In genomic region chr12:69052613-69053408, GRCh38 we compare ENCODE assay signal across 8 cellular contexts.
DNase-seq lines count a peak whose midpoint lies in the region; ATAC-seq and TF ChIP-seq lines count a peak whose summit lies in the region.

No MANE protein-coding gene starts in this region.

- H3K9ac ChIP-seq in SK-N-MC (ENCODE audit: insufficient read length) = no peak overlapping the region
- no peak overlapping the region for H3K9ac ChIP-seq in fibroblast of lung (ENCODE audit: insufficient read depth, low read length)

- H3K9me3 ChIP-seq in SK-N-MC (ENCODE audit: low read depth, low read length) = no peaks in the 10 kb centered on the region
- H3K9me3 ChIP-seq in fibroblast of lung (ENCODE audit: control insufficient read depth, insufficient read depth, low read depth, low read length) = no peaks in the 10 kb centered on the region

- DNase-seq in SK-N-MC (ENCODE audit: low read depth, low spot score) (no peak), fibroblast of lung (ENCODE audit: low read depth in 2 of 2) (peak; percentile 73 to 94), RPMI8226 (no peak), NCI-H2029 (lab: John Stamatoyannopoulos, UW) (no peak)
- peak; percentile 23 for DNase-seq in stimulated activated CD4-positive, alpha-beta T cell treated with anti-CD3 and anti-CD28 coated beads, Interleukin-2, amount 100 ng/mL, for 4 hours (ENCODE audit: low read depth)

- H2AFZ ChIP-seq in fibroblast of lung (ENCODE audit: low read length) = no peak overlapping the region

- H3K27me3 ChIP-seq in fibroblast of lung (ENCODE audit: control insufficient read depth, insufficient read depth, low read length) = no peaks in the 10 kb centered on the region

- H3K79me2 ChIP-seq in fibroblast of lung (ENCODE audit: control insufficient read depth, insufficient read depth, low read length) = no peaks in the 10 kb centered on the region

- peaks cover 15% of the 10 kb centered on the region for H3K4me1 ChIP-seq in fibroblast of lung (ENCODE audit: control insufficient read depth, extremely low read depth, insufficient read depth, low read length)

- H3K4me3 ChIP-seq in SK-N-MC = peak overlapping the region; percentile 43; the same call in 1 of the 2 replicates
- no peak overlapping the region for H3K4me3 ChIP-seq in fibroblast of lung (replicated peaks in 1 of 4; ENCODE audit: control extremely low read depth in 1 of 4, insufficient read depth in 1 of 4, low read depth in 3 of 4, low read length in 4 of 4)

- TF ChIP-seq CTCF in fibroblast of lung (conservative IDR thresholded peaks at IDR 0.05 in 1 of 2, IDR thresholded peaks at IDR 0.05 in 1 of 2; ENCODE audit: low read depth in 1 of 2, low read length in 2 of 2) = no peak

- H3K27ac ChIP-seq in SK-N-MC = no peak overlapping the region
- peak overlapping the region; percentile 78 for H3K27ac ChIP-seq in fibroblast of lung (ENCODE audit: insufficient read depth, low read length)

- H4K20me1 ChIP-seq in fibroblast of lung (ENCODE audit: control insufficient read depth, extremely low read depth, insufficient read depth, low read length) = no peaks in the 10 kb centered on the region

- peak overlapping the region; percentile 64 for H3K4me2 ChIP-seq in fibroblast of lung (ENCODE audit: extremely low read depth, insufficient read depth, low read length)

- H3K36me3 ChIP-seq in SK-N-MC (ENCODE audit: insufficient read depth, low read length) (no peaks in the 10 kb centered on the region), fibroblast of lung (ENCODE audit: control insufficient read depth, insufficient read depth, low read length) (no peaks in the 10 kb centered on the region)

- ATAC-seq in GM21786 (IDR thresholded peaks at IDR 0.05; ENCODE audit: unreplicated experiment) = peak; percentile 87
- ATAC-seq in GM21447 (IDR thresholded peaks at IDR 0.05; ENCODE audit: unreplicated experiment) = no peak
- ATAC-seq in HG03095 (IDR thresholded peaks at IDR 0.05; ENCODE audit: unreplicated experiment) = no peak

Comparison
In these comparisons a context has a peak if more than half of its experiments do, and no peak if none do; other contexts are left out.
1. DNase-seq: peak in fibroblast of lung (2 of 2) and stimulated activated CD4-positive, alpha-beta T cell treated with anti-CD3 and anti-CD28 coated beads, Interleukin-2, amount 100 ng/mL, for 4 hours (single experiment); none in SK-N-MC (single experiment), RPMI8226 (single experiment) and NCI-H2029 (single experiment).